In the genomic region with DNA sequence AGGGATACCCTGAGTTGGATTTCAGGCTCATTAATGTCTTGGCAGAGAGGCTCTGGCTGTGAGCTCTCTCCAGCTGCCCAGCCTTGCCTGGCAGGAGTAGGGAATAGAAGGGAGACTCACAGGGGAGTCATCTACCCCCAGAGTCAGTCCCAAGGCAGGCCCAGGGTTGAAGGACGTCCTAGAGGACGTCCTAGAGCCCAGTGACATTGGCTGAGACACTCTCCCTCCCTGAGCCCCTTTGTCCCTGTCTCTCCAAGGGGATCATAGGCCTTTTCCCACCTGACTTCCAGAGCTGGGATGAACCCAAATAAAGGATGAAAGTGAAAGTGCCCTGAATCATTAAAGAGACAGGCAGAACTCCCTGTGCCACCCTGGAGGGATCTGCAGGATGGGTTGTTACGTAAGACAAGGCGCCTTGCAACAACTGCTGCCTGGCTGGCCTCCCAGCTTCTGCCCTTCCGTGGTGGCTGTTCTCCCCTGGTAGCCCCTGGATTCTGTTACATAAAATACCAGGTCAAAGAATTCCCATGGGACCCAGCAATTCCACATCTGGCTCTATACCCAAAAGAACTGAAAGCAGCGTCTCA, we compare ENCODE assay signal across 13 cellular contexts. TPM values are rescaled to one million over a fixed set of nuclear protein-coding genes. Genes with fewer than 3 reads are reported as not detected.
DNase-seq lines count a peak whose midpoint lies in the region; ATAC-seq and TF ChIP-seq lines count a peak whose summit lies in the region.
"Had no signal": no experiment of that assay in that cellular context is flagged by ENCODE, and none has a peak within 500 bp of the region (broad histone marks: within the 10 kb centered on the region; RNA-seq: fewer than 3 reads in every experiment).

No MANE protein-coding gene starts in this region.

- no peak for TF ChIP-seq CTCF in left lung (IDR thresholded peaks at IDR 0.05)
- no peak for TF ChIP-seq CTCF in brain microvascular endothelial cell (IDR thresholded peaks at IDR 0.05; ENCODE audit: low read depth, low read length, missing control alignments)

- no peaks in the 10 kb centered on the region for H3K27me3 ChIP-seq in MG63
- peaks cover 3 to 43% of the 10 kb centered on the region in 2 donors for H3K27me3 ChIP-seq in left lung
- no peaks in the 10 kb centered on the region for H3K27me3 ChIP-seq in stomach smooth muscle (ENCODE audit: control insufficient read depth in 1 of 2, insufficient read depth in 2 of 2, low read length in 2 of 2)
- H3K27me3 ChIP-seq in brain microvascular endothelial cell (replicated peaks) = no peaks in the 10 kb centered on the region

- in situ Hi-C loops in brain microvascular endothelial cell (cut with HindIII; ENCODE audit: low pct_ligation_motif_present, low sequenced_read_pairs) = no loop called here

- H3K9ac ChIP-seq in stomach smooth muscle (ENCODE audit: low read length in 2 of 2) = peak overlapping the region; percentile 43 to 71

- ATAC-seq in left lung (peak; percentile 9), GM19463 (IDR thresholded peaks at IDR 0.05; ENCODE audit: unreplicated experiment) (no peak), HG03442 (IDR thresholded peaks at IDR 0.05; ENCODE audit: unreplicated experiment) (no peak)
- ATAC-seq: HCT116 had no signal

- H3K27ac ChIP-seq in left lung (peak overlapping the region in 1 of 2 donors; percentile 96), stomach smooth muscle (ENCODE audit: low read length) (peak overlapping the region; percentile 94), brain microvascular endothelial cell (no peak overlapping the region)

- DNase-seq in MG63 (peak; percentile 66), anterior cingulate cortex (lab: John Stamatoyannopoulos, UW) (peak in 43 of 58 donors; percentile 17 to 83 (median 55)), left lung (no peak), brain microvascular endothelial cell (no peak)
- DNase-seq in activated T-cell treated with anti-CD3 and anti-CD28 coated beads, Interleukin-2, amount 50 U/mL, for 1 hour = no peak
- DNase-seq: activated T-cell treated with anti-CD3 and anti-CD28 coated beads, Interleukin-2, amount 50 U/mL, for 48 hours; NCI-H1092 treated with DMSO at 0.1 percent for 48 hours; OCI-M1; stimulated activated naive CD4-positive, alpha-beta T cell had no signal

- H3K9me3 ChIP-seq in MG63 (no peaks in the 10 kb centered on the region), left lung (no peaks in the 10 kb centered on the region), stomach smooth muscle (ENCODE audit: control insufficient read depth in 2 of 2, low read length in 2 of 2) (no peaks in the 10 kb centered on the region)

- H3K4me3 ChIP-seq in MG63 (no peak overlapping the region), left lung (no peak overlapping the region), stomach smooth muscle (ENCODE audit: low read length in 2 of 2) (peak overlapping the region; percentile 33 to 62), brain microvascular endothelial cell (ENCODE audit: low read depth, low read length) (no peak overlapping the region)

- no peaks in the 10 kb centered on the region for H3K36me3 ChIP-seq in MG63
- H3K36me3 ChIP-seq in left lung = no peaks in the 10 kb centered on the region
- no peaks in the 10 kb centered on the region for H3K36me3 ChIP-seq in stomach smooth muscle (ENCODE audit: control insufficient read depth in 2 of 2, insufficient read depth in 2 of 2, low read length in 2 of 2)
- no peaks in the 10 kb centered on the region for H3K36me3 ChIP-seq in brain microvascular endothelial cell (replicated peaks)

- H3K4me1 ChIP-seq in left lung (peaks cover 0 to 57% of the 10 kb centered on the region in 2 donors), stomach smooth muscle (ENCODE audit: control insufficient read depth, insufficient read depth, low read length) (peaks cover 51% of the 10 kb centered on the region)

- intact Hi-C loops in left lung (cut with DNase I) = no loop called here

RNA-seq across cellular contexts. Expression of a gene that starts 53.6 kb away (rescaled TPM):
- 37.7 and 38.1 TPM in 2 replicates for total RNA-seq in MG63 (2014; rRNA removed; shearing (Covaris generic); ENCODE audit: low replicate concordance)
- total RNA-seq in left lung = 100 to 1,000 TPM in 1 of 2 donors, 10 to 100 TPM in 1; 43.9 to 102 TPM

Comparison
In these comparisons a context has a peak if more than half of its experiments do, and no peak if none do; other contexts are left out.
1. DNase-seq: peak in MG63 (single experiment) and anterior cingulate cortex (43 of 58); none in left lung (0 of 2), brain microvascular endothelial cell (single experiment) and activated T-cell treated with anti-CD3 and anti-CD28 coated beads, Interleukin-2, amount 50 U/mL, for 1 hour (single experiment).
2. H3K4me3 ChIP-seq: peak in stomach smooth muscle (2 of 2); none in MG63 (single experiment), left lung (0 of 2) and brain microvascular endothelial cell (single experiment).